Comparison of ENCODE assay signal across 1 cellular context in the genomic region with DNA sequence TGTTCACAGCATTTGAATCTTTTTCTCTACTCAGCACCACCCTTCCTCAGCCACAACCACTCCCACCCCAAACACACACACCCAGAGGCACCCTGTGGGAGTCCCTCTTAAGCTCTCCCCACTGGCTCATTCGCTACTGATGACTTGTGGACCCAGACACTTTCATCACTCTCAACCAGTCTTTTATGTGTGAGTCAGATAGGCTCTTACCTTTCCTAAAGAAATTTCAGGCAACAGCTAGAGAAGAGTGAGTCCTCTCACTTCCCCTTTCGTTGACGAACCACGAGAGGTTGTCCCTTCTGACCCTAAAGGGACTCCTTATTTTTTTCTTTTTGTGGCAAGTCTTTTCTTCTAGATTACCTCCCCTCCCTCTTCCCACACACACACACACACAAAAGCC.
TF ChIP-seq lines count a peak whose summit lies in the region.

No MANE protein-coding gene starts in this region.

TF ChIP-seq in GM12878, 131 proteins besides CTCF, POLR2A, EP300 and RAD21 (continued from another document):
- TF ChIP-seq, protein P1, sequence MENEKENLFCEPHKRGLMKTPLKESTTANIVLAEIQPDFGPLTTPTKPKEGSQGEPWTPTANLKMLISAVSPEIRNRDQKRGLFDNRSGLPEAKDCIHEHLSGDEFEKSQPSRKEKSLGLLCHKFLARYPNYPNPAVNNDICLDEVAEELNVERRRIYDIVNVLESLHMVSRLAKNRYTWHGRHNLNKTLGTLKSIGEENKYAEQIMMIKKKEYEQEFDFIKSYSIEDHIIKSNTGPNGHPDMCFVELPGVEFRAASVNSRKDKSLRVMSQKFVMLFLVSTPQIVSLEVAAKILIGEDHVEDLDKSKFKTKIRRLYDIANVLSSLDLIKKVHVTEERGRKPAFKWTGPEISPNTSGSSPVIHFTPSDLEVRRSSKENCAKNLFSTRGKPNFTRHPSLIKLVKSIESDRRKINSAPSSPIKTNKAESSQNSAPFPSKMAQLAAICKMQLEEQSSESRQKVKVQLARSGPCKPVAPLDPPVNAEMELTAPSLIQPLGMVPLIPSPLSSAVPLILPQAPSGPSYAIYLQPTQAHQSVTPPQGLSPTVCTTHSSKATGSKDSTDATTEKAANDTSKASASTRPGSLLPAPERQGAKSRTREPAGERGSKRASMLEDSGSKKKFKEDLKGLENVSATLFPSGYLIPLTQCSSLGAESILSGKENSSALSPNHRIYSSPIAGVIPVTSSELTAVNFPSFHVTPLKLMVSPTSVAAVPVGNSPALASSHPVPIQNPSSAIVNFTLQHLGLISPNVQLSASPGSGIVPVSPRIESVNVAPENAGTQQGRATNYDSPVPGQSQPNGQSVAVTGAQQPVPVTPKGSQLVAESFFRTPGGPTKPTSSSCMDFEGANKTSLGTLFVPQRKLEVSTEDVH (IDR thresholded peaks at IDR 0.05; ENCODE audit: low read depth, partially characterized antibody), result no peak
- TF ChIP-seq NR2C2 (IDR thresholded peaks at IDR 0.05; ENCODE audit: borderline replicate concordance, control insufficient read depth, insufficient read length, low read depth), result no peak
- TF ChIP-seq, protein P2, sequence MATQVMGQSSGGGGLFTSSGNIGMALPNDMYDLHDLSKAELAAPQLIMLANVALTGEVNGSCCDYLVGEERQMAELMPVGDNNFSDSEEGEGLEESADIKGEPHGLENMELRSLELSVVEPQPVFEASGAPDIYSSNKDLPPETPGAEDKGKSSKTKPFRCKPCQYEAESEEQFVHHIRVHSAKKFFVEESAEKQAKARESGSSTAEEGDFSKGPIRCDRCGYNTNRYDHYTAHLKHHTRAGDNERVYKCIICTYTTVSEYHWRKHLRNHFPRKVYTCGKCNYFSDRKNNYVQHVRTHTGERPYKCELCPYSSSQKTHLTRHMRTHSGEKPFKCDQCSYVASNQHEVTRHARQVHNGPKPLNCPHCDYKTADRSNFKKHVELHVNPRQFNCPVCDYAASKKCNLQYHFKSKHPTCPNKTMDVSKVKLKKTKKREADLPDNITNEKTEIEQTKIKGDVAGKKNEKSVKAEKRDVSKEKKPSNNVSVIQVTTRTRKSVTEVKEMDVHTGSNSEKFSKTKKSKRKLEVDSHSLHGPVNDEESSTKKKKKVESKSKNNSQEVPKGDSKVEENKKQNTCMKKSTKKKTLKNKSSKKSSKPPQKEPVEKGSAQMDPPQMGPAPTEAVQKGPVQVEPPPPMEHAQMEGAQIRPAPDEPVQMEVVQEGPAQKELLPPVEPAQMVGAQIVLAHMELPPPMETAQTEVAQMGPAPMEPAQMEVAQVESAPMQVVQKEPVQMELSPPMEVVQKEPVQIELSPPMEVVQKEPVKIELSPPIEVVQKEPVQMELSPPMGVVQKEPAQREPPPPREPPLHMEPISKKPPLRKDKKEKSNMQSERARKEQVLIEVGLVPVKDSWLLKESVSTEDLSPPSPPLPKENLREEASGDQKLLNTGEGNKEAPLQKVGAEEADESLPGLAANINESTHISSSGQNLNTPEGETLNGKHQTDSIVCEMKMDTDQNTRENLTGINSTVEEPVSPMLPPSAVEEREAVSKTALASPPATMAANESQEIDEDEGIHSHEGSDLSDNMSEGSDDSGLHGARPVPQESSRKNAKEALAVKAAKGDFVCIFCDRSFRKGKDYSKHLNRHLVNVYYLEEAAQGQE (IDR thresholded peaks at IDR 0.05; ENCODE audit: low read depth, low read length), result no peak
- TF ChIP-seq GABPA (IDR thresholded peaks at IDR 0.05; ENCODE audit: low read depth), result peak; percentile 47; the same call in 1 of the 2 replicates
